Comparison of ENCODE assay signal across 8 cellular contexts in genomic region chr2:88199912-88200682, GRCh38. TPM values are rescaled to one million over a fixed set of nuclear protein-coding genes. Genes with fewer than 3 reads are reported as not detected.
DNase-seq lines count a peak whose midpoint lies in the region; ATAC-seq and TF ChIP-seq lines count a peak whose summit lies in the region.

No MANE protein-coding gene starts in this region.

- H3K4me1 Mint-ChIP-seq in neural progenitor cell, result peaks cover 21% of the 10 kb centered on the region

- peaks cover 6% of the 10 kb centered on the region for H3K9me3 ChIP-seq in neural progenitor cell (ENCODE audit: low read depth)

- peak overlapping the region; percentile 50 for H3K4me3 ChIP-seq in coronary artery
- H3K4me3 ChIP-seq in neural progenitor cell, result peak overlapping the region; percentile 12

- DNase-seq in GM10248 (ENCODE audit: extremely low spot score) (peak; percentile 38), NOMO-1 (lab: John Stamatoyannopoulos, UW; ENCODE audit: unreplicated experiment in 2 of 2) (peak; percentile 29 to 55), coronary artery (ENCODE audit: low spot score) (no peak), neural progenitor cell (ENCODE audit: low spot score) (peak; percentile 74), ureter (ENCODE audit: low spot score) (no peak), SK-N-DZ (ENCODE audit: low spot score) (no peak)

- no peak for ATAC-seq in GM19328 (IDR thresholded peaks at IDR 0.05; ENCODE audit: unreplicated experiment)
- no peak for ATAC-seq in GM18519 (IDR thresholded peaks at IDR 0.05; ENCODE audit: low FRiP score, unreplicated experiment)

- H3K27ac ChIP-seq in coronary artery, result no peak overlapping the region
- no peak overlapping the region for H3K27ac ChIP-seq in neural progenitor cell

- H3K36me3 Mint-ChIP-seq in neural progenitor cell, result no peaks in the 10 kb centered on the region

- peak overlapping the region; percentile 48 for H3K4me3 Mint-ChIP-seq in neural progenitor cell

- H3K79me2 ChIP-seq in neural progenitor cell (ENCODE audit: low read depth), result no peaks in the 10 kb centered on the region

- H3K27me3 ChIP-seq in neural progenitor cell, result peaks cover 17% of the 10 kb centered on the region

- peaks cover 16% of the 10 kb centered on the region for H3K4me1 ChIP-seq in neural progenitor cell

- no peaks in the 10 kb centered on the region for H4K20me1 ChIP-seq in neural progenitor cell (ENCODE audit: low read depth)

- H3K9ac ChIP-seq in neural progenitor cell, result no peak overlapping the region

- no peaks in the 10 kb centered on the region for H3K9me3 Mint-ChIP-seq in neural progenitor cell

- POLR2A ChIA-PET in GM10248 (lab: Yijun Ruan, JAX), result no interaction called here

- H2AFZ ChIP-seq in neural progenitor cell (replicated peaks), result peak overlapping the region; percentile 70

- peaks cover 4% of the 10 kb centered on the region for H3K27me3 Mint-ChIP-seq in neural progenitor cell (ENCODE audit: insufficient read depth, low read depth)

- CTCF ChIA-PET in GM10248 (lab: Yijun Ruan, JAX), result interaction anchor here (0.6 to 1.8 kb wide), 5 partner anchors 8 to 12 kb away, joined by 3 to 4 read pairs (median 4); no protein-coding TSS in a partner anchor

- H3K4me2 ChIP-seq in neural progenitor cell, result peak overlapping the region; percentile 63

- H3F3A ChIP-seq in neural progenitor cell (ENCODE audit: low read depth), result peaks cover 4% of the 10 kb centered on the region

- TF ChIP-seq CTCF in GM10248 (IDR thresholded peaks at IDR 0.05; ENCODE audit: control extremely low read depth, extremely low read depth, low read depth, missing control alignments) (no peak), coronary artery (IDR thresholded peaks at IDR 0.05) (no peak), neural progenitor cell (IDR thresholded peaks at IDR 0.05) (no peak)

- no peak overlapping the region for H3K27ac Mint-ChIP-seq in neural progenitor cell

- H3K36me3 ChIP-seq in neural progenitor cell, result no peaks in the 10 kb centered on the region

RNA-seq across cellular contexts. Expression of gene THNSL2, which starts 30.0 kb away (rescaled TPM):
- total RNA-seq in neural progenitor cell (ENCODE audit: low replicate concordance) (1.5 and 4.7 TPM in 2 replicates), ureter (30.1 TPM)
- 0.27 and 0.62 TPM in 2 replicates for polyA plus RNA-seq in SK-N-DZ (2014; cell fraction: cytosol; rRNA removed)
- 0.06 and 0.58 TPM in 2 replicates for polyA plus RNA-seq in SK-N-DZ (2014; cell fraction: nucleus; rRNA removed)

Comparison
In these comparisons a context has a peak if more than half of its experiments do, and no peak if none do; other contexts are left out.
1. DNase-seq: peak in GM10248 (single experiment), NOMO-1 (2 of 2) and neural progenitor cell (single experiment); none in coronary artery (single experiment), ureter (single experiment) and SK-N-DZ (single experiment).